Comparison of ENCODE assay signal across 14 cellular contexts in genomic region chr15:57731543-57732103, GRCh38.
"Had no signal": no experiment of that assay in that cellular context is flagged by ENCODE, and none has a peak within 500 bp of the region (broad histone marks: within the 10 kb centered on the region; RNA-seq: fewer than 3 reads in every experiment).

No MANE protein-coding gene starts in this region.

- H3K4me3 ChIP-seq: body of pancreas, hepatocyte, mucosa of descending colon, testis, upper lobe of left lung had no signal

- H3K27ac ChIP-seq: body of pancreas, hepatocyte, testis, upper lobe of left lung had no signal

- DNase-seq: activated CD4-positive, alpha-beta T cell treated with anti-CD3 and anti-CD28 coated beads, Interleukin-2, amount 50 U/mL, for 1 hour; activated CD8-positive, alpha-beta memory T cell treated with anti-CD3 and anti-CD28 coated beads, Interleukin-2, amount 50 U/mL, for 4 hours; activated naive CD4-positive, alpha-beta T cell treated with anti-CD3 and anti-CD28 coated beads for 36 hours; activated T-cell treated with anti-CD3 and anti-CD28 coated beads, Interleukin-2, amount 50 U/mL, for 4 hours; body of pancreas; effector memory CD8-positive, alpha-beta T cell; mucosa of descending colon; naive B cell; stimulated activated CD4-positive, alpha-beta T cell treated with anti-CD3 and anti-CD28 coated beads, Interleukin-4, amount 100 ng/mL, for 24 hours; testis; upper lobe of left lung had no signal

- H3K27me3 ChIP-seq: body of pancreas, hepatocyte, testis, upper lobe of left lung had no signal

- ATAC-seq: activated CD4-positive, CD25-positive, alpha-beta regulatory T cell treated with anti-CD3 and anti-CD28 coated beads, Interleukin-2, amount 50 U/mL, for 24 hours; activated T-cell treated with anti-CD3 and anti-CD28 coated beads, Interleukin-2, amount 50 U/mL, for 4 hours; body of pancreas; effector memory CD8-positive, alpha-beta T cell; mucosa of descending colon; stimulated activated effector memory CD8-positive, alpha-beta T cell treated with anti-CD3 and anti-CD28 coated beads, Interleukin-12 subunit alpha, Interleukin-12 subunit beta, amount 100 ng/mL, for 72 hours had no signal

- H3K4me1 Mint-ChIP-seq: naive B cell; stimulated activated effector memory CD8-positive, alpha-beta T cell treated with anti-CD3 and anti-CD28 coated beads, Interleukin-12 subunit alpha, Interleukin-12 subunit beta, amount 100 ng/mL, for 72 hours had no signal

- H3K4me3 Mint-ChIP-seq: activated naive CD4-positive, alpha-beta T cell treated with anti-CD3 and anti-CD28 coated beads for 36 hours; activated T-cell treated with anti-CD3 and anti-CD28 coated beads, Interleukin-2, amount 50 U/mL, for 4 hours; effector memory CD8-positive, alpha-beta T cell; naive B cell; stimulated activated effector memory CD8-positive, alpha-beta T cell treated with anti-CD3 and anti-CD28 coated beads, Interleukin-12 subunit alpha, Interleukin-12 subunit beta, amount 100 ng/mL, for 72 hours had no signal

- H3K27ac Mint-ChIP-seq: activated naive CD4-positive, alpha-beta T cell treated with anti-CD3 and anti-CD28 coated beads for 36 hours; stimulated activated effector memory CD8-positive, alpha-beta T cell treated with anti-CD3 and anti-CD28 coated beads, Interleukin-12 subunit alpha, Interleukin-12 subunit beta, amount 100 ng/mL, for 72 hours had no signal

- H3K4me2 ChIP-seq: hepatocyte had no signal

- H3K79me2 ChIP-seq: hepatocyte had no signal

- H3K36me3 Mint-ChIP-seq: stimulated activated effector memory CD8-positive, alpha-beta T cell treated with anti-CD3 and anti-CD28 coated beads, Interleukin-12 subunit alpha, Interleukin-12 subunit beta, amount 100 ng/mL, for 72 hours had no signal

- H3K9me3 Mint-ChIP-seq: activated naive CD4-positive, alpha-beta T cell treated with anti-CD3 and anti-CD28 coated beads for 36 hours; activated T-cell treated with anti-CD3 and anti-CD28 coated beads, Interleukin-2, amount 50 U/mL, for 4 hours; effector memory CD8-positive, alpha-beta T cell; stimulated activated effector memory CD8-positive, alpha-beta T cell treated with anti-CD3 and anti-CD28 coated beads, Interleukin-12 subunit alpha, Interleukin-12 subunit beta, amount 100 ng/mL, for 72 hours had no signal

- H3K36me3 ChIP-seq: upper lobe of left lung had no signal

- H3K4me1 ChIP-seq: testis had no signal

- H3K27me3 Mint-ChIP-seq: effector memory CD8-positive, alpha-beta T cell; naive B cell had no signal
